Comparison of ENCODE assay signal across 38 cellular contexts in genomic region chr9:37046683-37047082, GRCh38. TPM values are rescaled to one million over a fixed set of nuclear protein-coding genes. Genes with fewer than 3 reads are reported as not detected.
"Had no signal": no experiment of that assay in that cellular context is flagged by ENCODE, and none has a peak within 500 bp of the region (broad histone marks: within the 10 kb centered on the region; RNA-seq: fewer than 3 reads in every experiment).

No MANE protein-coding gene starts in this region.

- H3K4me3 ChIP-seq: heart left ventricle, pancreas, prostate gland, skin epidermis, thoracic aorta, vagina had no signal

- ATAC-seq: effector memory CD8-positive, alpha-beta T cell; heart left ventricle; left colon; naive thymus-derived CD4-positive, alpha-beta T cell; pancreas; sciatic nerve had no signal

- H3K4me1 Mint-ChIP-seq: activated CD4-positive, alpha-beta memory T cell treated with anti-CD3 and anti-CD28 coated beads, Interleukin-2, amount 10 ng/mL, durations not matched to agents 7 days and 5 days; activated CD4-positive, alpha-beta T cell treated with anti-CD3 and anti-CD28 coated beads, Interleukin-2, amount 10 ng/mL, durations not matched to agents 7 days and 5 days; immature natural killer cell; mesothelial cell of epicardium had no signal

- H3K9me3 ChIP-seq: heart left ventricle, pancreas, prostate gland, thoracic aorta, vagina had no signal

- H3K27ac ChIP-seq: brain microvascular endothelial cell, heart left ventricle, pancreas, prostate gland, skin epidermis, thoracic aorta, vagina had no signal

- H3K36me3 Mint-ChIP-seq: immature natural killer cell; mesothelial cell of epicardium; naive thymus-derived CD4-positive, alpha-beta T cell had no signal

- H3K4me3 Mint-ChIP-seq: activated CD4-positive, alpha-beta memory T cell treated with anti-CD3 and anti-CD28 coated beads, Interleukin-2, amount 10 ng/mL, durations not matched to agents 7 days and 5 days; activated CD4-positive, alpha-beta T cell treated with anti-CD3 and anti-CD28 coated beads, Interleukin-2, amount 10 ng/mL, durations not matched to agents 7 days and 5 days; activated T-cell treated with anti-CD3 and anti-CD28 coated beads, Interleukin-2, amount 50 U/mL, for 24 hours; effector memory CD8-positive, alpha-beta T cell; immature natural killer cell; mesothelial cell of epicardium; naive thymus-derived CD4-positive, alpha-beta T cell; stimulated activated naive CD8-positive, alpha-beta T cell treated with anti-CD3 and anti-CD28 coated beads, Interleukin-15, Interleukin-2, amounts not matched to agents 100 ng/mL and 50 ng/mL, for 24 hours had no signal

- H3K27ac Mint-ChIP-seq: activated CD4-positive, alpha-beta memory T cell treated with anti-CD3 and anti-CD28 coated beads, Interleukin-2, amount 10 ng/mL, durations not matched to agents 7 days and 5 days; activated CD4-positive, alpha-beta T cell treated with anti-CD3 and anti-CD28 coated beads, Interleukin-2, amount 10 ng/mL, durations not matched to agents 7 days and 5 days; activated T-cell treated with anti-CD3 and anti-CD28 coated beads, Interleukin-2, amount 50 U/mL, for 24 hours; effector memory CD8-positive, alpha-beta T cell; immature natural killer cell; mesothelial cell of epicardium; naive thymus-derived CD4-positive, alpha-beta T cell; stimulated activated naive CD8-positive, alpha-beta T cell treated with anti-CD3 and anti-CD28 coated beads, Interleukin-15, Interleukin-2, amounts not matched to agents 100 ng/mL and 50 ng/mL, for 24 hours had no signal

- H3K4me1 ChIP-seq: heart left ventricle, pancreas, prostate gland, vagina had no signal

- DNase-seq: activated CD4-positive, alpha-beta memory T cell treated with anti-CD3 and anti-CD28 coated beads, Interleukin-2, amount 10 ng/mL, durations not matched to agents 7 days and 5 days; activated CD4-positive, alpha-beta T cell treated with anti-CD3 and anti-CD28 coated beads for 1 hour; activated CD4-positive, alpha-beta T cell treated with anti-CD3 and anti-CD28 coated beads, Interleukin-2, amount 10 ng/mL, durations not matched to agents 7 days and 5 days; activated CD8-positive, alpha-beta memory T cell treated with anti-CD3 and anti-CD28 coated beads, Interleukin-2, amount 50 U/mL, for 48 hours; activated gamma-delta T cell treated with Interleukin-2 at 50 U/mL for 16 hours; activated naive CD4-positive, alpha-beta T cell treated with anti-CD3 and anti-CD28 coated beads, Interleukin-2, amount 50 U/mL, for 16 hours; activated T-cell treated with anti-CD3 and anti-CD28 coated beads, Interleukin-2, amount 50 U/mL, for 24 hours; amniotic stem cell; brain microvascular endothelial cell; cortex of kidney; effector memory CD8-positive, alpha-beta T cell; heart left ventricle; hypothalamus; immature natural killer cell; kidney; left colon; naive thymus-derived CD4-positive, alpha-beta T cell; nucleus accumbens; pancreas; retina; stimulated activated CD4-positive, alpha-beta T cell treated with anti-CD3 and anti-CD28 coated beads, Interleukin-12 subunit alpha, Interleukin-12 subunit beta, amount 100 ng/mL, for 4 hours; stimulated activated CD4-positive, alpha-beta T cell treated with anti-CD3 and anti-CD28 coated beads, Interleukin-4, amount 100 ng/mL, for 1 hour; T-helper 9 cell; trophoblast cell had no signal

- H3K36me3 ChIP-seq: brain microvascular endothelial cell, heart left ventricle, pancreas, prostate gland, thoracic aorta, vagina had no signal

- H3K27me3 ChIP-seq: pancreas, vagina had no signal

- FAIRE-seq: astrocyte, kidney, pancreas, TTC549 had no signal

- H3K9me3 Mint-ChIP-seq: activated CD4-positive, alpha-beta memory T cell treated with anti-CD3 and anti-CD28 coated beads, Interleukin-2, amount 10 ng/mL, durations not matched to agents 7 days and 5 days; activated CD4-positive, alpha-beta T cell treated with anti-CD3 and anti-CD28 coated beads, Interleukin-2, amount 10 ng/mL, durations not matched to agents 7 days and 5 days; activated T-cell treated with anti-CD3 and anti-CD28 coated beads, Interleukin-2, amount 50 U/mL, for 24 hours; effector memory CD8-positive, alpha-beta T cell; mesothelial cell of epicardium; naive thymus-derived CD4-positive, alpha-beta T cell; stimulated activated naive CD8-positive, alpha-beta T cell treated with anti-CD3 and anti-CD28 coated beads, Interleukin-15, Interleukin-2, amounts not matched to agents 100 ng/mL and 50 ng/mL, for 24 hours had no signal

RNA-seq across cellular contexts. Expression of gene PAX5, which starts 12.6 kb away (rescaled TPM):
- total RNA-seq: astrocyte, cardiac septum, endothelial cell of umbilical vein, fibroblast of lung, fibroblast of villous mesenchyme, mesothelial cell of epicardium had no signal
- polyA plus RNA-seq: endothelial cell of umbilical vein, fibroblast of lung, neural cell had no signal
